Comparison of ENCODE assay signal across 16 cellular contexts in the genomic region with DNA sequence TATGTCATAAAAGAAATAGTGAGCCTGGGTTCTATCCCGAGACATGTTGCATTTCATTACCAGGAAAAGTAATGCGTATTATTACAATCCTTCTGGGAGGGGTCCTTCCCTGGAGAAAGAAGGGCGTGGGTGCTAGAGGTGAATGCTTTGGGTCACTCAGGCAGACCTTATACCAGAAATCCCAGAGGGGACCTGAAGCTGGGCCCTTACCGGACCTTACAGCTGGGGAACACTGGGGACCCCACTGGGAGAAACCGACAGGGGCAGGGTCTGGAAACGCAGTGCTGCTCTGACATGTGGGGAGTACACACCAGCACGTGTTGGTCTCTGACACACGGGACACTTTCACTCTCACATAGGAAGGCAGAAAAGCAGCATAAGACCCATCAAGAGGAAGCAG.
DNase-seq lines count a peak whose midpoint lies in the region; ATAC-seq and TF ChIP-seq lines count a peak whose summit lies in the region.
"Had no signal": no experiment of that assay in that cellular context is flagged by ENCODE, and none has a peak within 500 bp of the region (broad histone marks: within the 10 kb centered on the region; RNA-seq: fewer than 3 reads in every experiment).

No MANE protein-coding gene starts in this region.

- 73 to 76% methylated on average over 8 of the region's 8 CpGs for WGBS in heart right ventricle, 2 donors
- WGBS in psoas muscle, 3 donors, result 52 to 66% (median 65%) methylated on average over 8 of the region's 8 CpGs

- H3K9me3 Mint-ChIP-seq in natural killer cell, result no peaks in the 10 kb centered on the region
- H3K9me3 Mint-ChIP-seq in natural killer cell treated with Interleukin-12 subunit alpha and Interleukin-12 subunit beta and Interleukin-15 and Interleukin-18, amount 100 ng/mL, for 72 hours, result no peaks in the 10 kb centered on the region
- peaks cover 0 to 4% of the 10 kb centered on the region in 2 donors for H3K9me3 Mint-ChIP-seq in stimulated activated naive B cell treated with anti-CD40 and anti-IgM and Interleukin-4, amounts not matched to agents 10 μg/mL and 1 μg/mL and 100 μg/mL, for 72 hours
- H3K9me3 Mint-ChIP-seq: activated T-helper 2 cell treated with anti-CD3 and anti-CD28 coated beads, Interferon-gamma antibody, Interleukin-2, Interleukin-4, amounts not matched to agents 10 μg/mL and 5 μg/mL and 100 μg/mL, durations not matched to agents 14 hours and 24 hours and 36 hours had no signal

- peaks cover 41 to 50% of the 10 kb centered on the region in 2 donors for H3K4me1 Mint-ChIP-seq in natural killer cell
- H3K4me1 Mint-ChIP-seq in natural killer cell treated with Interleukin-12 subunit alpha and Interleukin-12 subunit beta and Interleukin-15 and Interleukin-18, amount 100 ng/mL, for 72 hours (ENCODE audit: low read depth in 2 of 2), result peaks cover 34 to 39% of the 10 kb centered on the region in 2 donors
- peaks cover 42 to 56% of the 10 kb centered on the region in 2 donors for H3K4me1 Mint-ChIP-seq in stimulated activated naive B cell treated with anti-CD40 and anti-IgM and Interleukin-4, amounts not matched to agents 10 μg/mL and 1 μg/mL and 100 μg/mL, for 72 hours

- peak overlapping the region; percentile 34 to 48 for H3K27ac Mint-ChIP-seq in natural killer cell
- H3K27ac Mint-ChIP-seq in natural killer cell treated with Interleukin-12 subunit alpha and Interleukin-12 subunit beta and Interleukin-15 and Interleukin-18, amount 100 ng/mL, for 72 hours, result peak overlapping the region in 1 of 2 donors; percentile 36
- H3K27ac Mint-ChIP-seq in stimulated activated naive B cell treated with anti-CD40 and anti-IgM and Interleukin-4, amounts not matched to agents 10 μg/mL and 1 μg/mL and 100 μg/mL, for 72 hours, result no peak overlapping the region
- H3K27ac Mint-ChIP-seq: activated T-helper 2 cell treated with anti-CD3 and anti-CD28 coated beads, Interferon-gamma antibody, Interleukin-2, Interleukin-4, amounts not matched to agents 10 μg/mL and 5 μg/mL and 100 μg/mL, durations not matched to agents 14 hours and 24 hours and 36 hours had no signal

- H3K9me3 ChIP-seq in heart right ventricle (no peaks in the 10 kb centered on the region), psoas muscle (no peaks in the 10 kb centered on the region)
- H3K9me3 ChIP-seq: ascending aorta, Peyer's patch had no signal

- no peaks in the 10 kb centered on the region for H3K36me3 Mint-ChIP-seq in natural killer cell
- H3K36me3 Mint-ChIP-seq in natural killer cell treated with Interleukin-12 subunit alpha and Interleukin-12 subunit beta and Interleukin-15 and Interleukin-18, amount 100 ng/mL, for 72 hours, result no peaks in the 10 kb centered on the region
- peaks cover 8 to 25% of the 10 kb centered on the region in 2 donors for H3K36me3 Mint-ChIP-seq in stimulated activated naive B cell treated with anti-CD40 and anti-IgM and Interleukin-4, amounts not matched to agents 10 μg/mL and 1 μg/mL and 100 μg/mL, for 72 hours

- intact Hi-C loops in natural killer cell (cut with micrococcal nuclease), result no loop called here
- intact Hi-C loops in heart right ventricle (cut with DNase I), result loop anchor here in 3 of 10 donors (2.0 to 5.0 kb wide), 3 partner anchors 183 to 189 kb away; partner anchors contain the start of gene MARCHF3 (in 2 of the 3)
- intact Hi-C loops in psoas muscle (cut with DNase I), result no loop called here

- H3K4me1 ChIP-seq in heart right ventricle (peaks cover 2 to 76% (median 52%) of the 10 kb centered on the region in 9 donors), psoas muscle (peaks cover 6% of the 10 kb centered on the region)

- no peaks in the 10 kb centered on the region for H3K36me3 ChIP-seq in heart right ventricle
- no peaks in the 10 kb centered on the region for H3K36me3 ChIP-seq in psoas muscle (ENCODE audit: insufficient read depth in 1 of 2, low read depth in 1 of 2)
- H3K36me3 ChIP-seq: ascending aorta, Peyer's patch had no signal

- H3K4me3 ChIP-seq in heart right ventricle (no peak overlapping the region), psoas muscle (no peak overlapping the region)
- H3K4me3 ChIP-seq: ascending aorta, Peyer's patch had no signal

- ATAC-seq in natural killer cell, result no peak
- ATAC-seq in natural killer cell treated with Interleukin-12 subunit alpha and Interleukin-12 subunit beta and Interleukin-15 and Interleukin-18, amount 100 ng/mL, for 72 hours, result no peak
- peak in 2 of 8 donors; percentile 5 to 26 for ATAC-seq in heart right ventricle
- peak in 2 of 4 donors; percentile 25 to 26 for ATAC-seq in psoas muscle
- no peak for ATAC-seq in stimulated activated naive B cell treated with anti-CD40 and anti-IgM and Interleukin-4, amounts not matched to agents 10 μg/mL and 1 μg/mL and 100 μg/mL, for 72 hours (replicated peaks)

- H3K27ac ChIP-seq in heart right ventricle (peak overlapping the region in 9 of 10 donors; percentile 25 to 70 (median 45)), psoas muscle (peak overlapping the region; percentile 46)

- no peaks in the 10 kb centered on the region for H3K27me3 Mint-ChIP-seq in natural killer cell (ENCODE audit: low read depth in 2 of 2)
- H3K27me3 Mint-ChIP-seq in natural killer cell treated with Interleukin-12 subunit alpha and Interleukin-12 subunit beta and Interleukin-15 and Interleukin-18, amount 100 ng/mL, for 72 hours, result no peaks in the 10 kb centered on the region
- no peaks in the 10 kb centered on the region for H3K27me3 Mint-ChIP-seq in stimulated activated naive B cell treated with anti-CD40 and anti-IgM and Interleukin-4, amounts not matched to agents 10 μg/mL and 1 μg/mL and 100 μg/mL, for 72 hours

- H3K4me3 Mint-ChIP-seq in natural killer cell, result no peak overlapping the region
- H3K4me3 Mint-ChIP-seq in natural killer cell treated with Interleukin-12 subunit alpha and Interleukin-12 subunit beta and Interleukin-15 and Interleukin-18, amount 100 ng/mL, for 72 hours, result no peak overlapping the region
- H3K4me3 Mint-ChIP-seq in stimulated activated naive B cell treated with anti-CD40 and anti-IgM and Interleukin-4, amounts not matched to agents 10 μg/mL and 1 μg/mL and 100 μg/mL, for 72 hours, result no peak overlapping the region

- no peak for TF ChIP-seq CTCF in natural killer cell (IDR thresholded peaks at IDR 0.05)
- TF ChIP-seq CTCF in heart right ventricle (IDR thresholded peaks at IDR 0.05), result no peak
- no peak for TF ChIP-seq CTCF in psoas muscle (IDR thresholded peaks at IDR 0.05)

- DNase-seq in natural killer cell (no peak), heart right ventricle (no peak), psoas muscle (no peak), mucosa of gallbladder (ENCODE audit: low spot score) (no peak), activated gamma-delta T cell (lab: John Stamatoyannopoulos, UW) (no peak), NCI-H2171 treated with DMSO at 0.1 percent for 48 hours (lab: John Stamatoyannopoulos, UW) (no peak)
- no peak for DNase-seq in natural killer cell treated with Interleukin-12 subunit alpha and Interleukin-12 subunit beta and Interleukin-15 and Interleukin-18, amount 100 ng/mL, for 72 hours (ENCODE audit: low spot score)
- DNase-seq in stimulated activated naive B cell treated with anti-CD40 and anti-IgM and Interleukin-4, amounts not matched to agents 10 μg/mL and 1 μg/mL and 100 μg/mL, for 72 hours, result no peak
- DNase-seq: head of caudate nucleus; NCI-H2029 treated with DMSO at 0.1 percent for 48 hours; NCI-H69; occipital lobe; Peyer's patch; stimulated activated naive CD4-positive, alpha-beta T cell had no signal

- no peaks in the 10 kb centered on the region for H3K27me3 ChIP-seq in heart right ventricle
- H3K27me3 ChIP-seq in psoas muscle (ENCODE audit: insufficient read depth in 3 of 3, low read length in 2 of 3), result no peaks in the 10 kb centered on the region
- H3K27me3 ChIP-seq: ascending aorta, Peyer's patch had no signal
